In genomic region chr5:118981783-118982182, GRCh38 we compare ENCODE assay signal across 27 cellular contexts. TPM values are rescaled to one million over a fixed set of nuclear protein-coding genes. Genes with fewer than 3 reads are reported as not detected.
DNase-seq lines count a peak whose midpoint lies in the region; ATAC-seq, FAIRE-seq and TF ChIP-seq lines count a peak whose summit lies in the region.
"Had no signal": no experiment of that assay in that cellular context is flagged by ENCODE, and none has a peak within 500 bp of the region (broad histone marks: within the 10 kb centered on the region; RNA-seq: fewer than 3 reads in every experiment).

No MANE protein-coding gene starts in this region.

- no peak overlapping the region for H3K4me3 ChIP-seq in SK-N-MC
- no peak overlapping the region for H3K4me3 ChIP-seq in osteoblast (ENCODE audit: insufficient read depth, low read length)
- H3K4me3 ChIP-seq: A549; BLaER1 treated with 17β-estradiol and CSF1 and Interleukin-3, amounts not matched to agents 10 nM and 100 nM; GM23338; MG63 had no signal

- H3K9me3 ChIP-seq in SK-N-MC (ENCODE audit: low read depth, low read length) (no peaks in the 10 kb centered on the region), osteoblast (ENCODE audit: low read depth, low read length) (no peaks in the 10 kb centered on the region)

- no peak overlapping the region for H3K27ac Mint-ChIP-seq in activated CD4-positive, alpha-beta T cell treated with anti-CD3 and anti-CD28 coated beads, Interleukin-2, amount 10 ng/mL, durations not matched to agents 7 days and 5 days
- H3K27ac Mint-ChIP-seq: CD4-positive, alpha-beta memory T cell; GM23338; H9; HFFc6 had no signal

- H3K9me3 Mint-ChIP-seq in activated CD4-positive, alpha-beta T cell treated with anti-CD3 and anti-CD28 coated beads, Interleukin-2, amount 10 ng/mL, durations not matched to agents 7 days and 5 days = peaks cover 4% of the 10 kb centered on the region

- POLR2A ChIA-PET in activated CD4-positive, alpha-beta T cell treated with anti-CD3 and anti-CD28 coated beads, Interleukin-2, amount 10 ng/mL, durations not matched to agents 7 days and 5 days (lab: Charles Lee) = no interaction called here

- no peak overlapping the region for H3K4me3 Mint-ChIP-seq in activated CD4-positive, alpha-beta T cell treated with anti-CD3 and anti-CD28 coated beads, Interleukin-2, amount 10 ng/mL, durations not matched to agents 7 days and 5 days
- H3K4me3 Mint-ChIP-seq: CD4-positive, alpha-beta memory T cell; GM23338; H9; HFFc6 had no signal

- H3K36me3 ChIP-seq in SK-N-MC (ENCODE audit: insufficient read depth, low read length) (no peaks in the 10 kb centered on the region), osteoblast (ENCODE audit: insufficient read depth, low read length) (no peaks in the 10 kb centered on the region)
- H3K36me3 ChIP-seq: MG63 had no signal

- TF ChIP-seq CTCF in osteoblast (IDR thresholded peaks at IDR 0.05; ENCODE audit: extremely low read depth, low read depth, low read length) = no peak

- no peak overlapping the region for H3K4me2 ChIP-seq in osteoblast (ENCODE audit: insufficient read depth, low read length)
- H3K4me2 ChIP-seq: A549; BLaER1 treated with 17β-estradiol and CSF1 and Interleukin-3, amounts not matched to agents 10 nM and 100 nM; GM23338 had no signal

- peak overlapping the region; percentile 55; the same call in 1 of the 2 replicates for H3K27ac ChIP-seq in SK-N-MC
- H3K27ac ChIP-seq in osteoblast (ENCODE audit: low read depth, low read length) = no peak overlapping the region
- H3K27ac ChIP-seq in substantia nigra (ENCODE audit: low read depth, low read length, poor library complexity, severe bottlenecking) = no peak overlapping the region
- H3K27ac ChIP-seq: A549; BLaER1 treated with 17β-estradiol and CSF1 and Interleukin-3, amounts not matched to agents 10 nM and 100 nM had no signal

- no peak overlapping the region for H3K9ac ChIP-seq in SK-N-MC (ENCODE audit: insufficient read length)
- H3K9ac ChIP-seq: BLaER1 treated with 17β-estradiol and CSF1 and Interleukin-3, amounts not matched to agents 10 nM and 100 nM had no signal

- CTCF ChIA-PET in activated CD4-positive, alpha-beta T cell treated with anti-CD3 and anti-CD28 coated beads, Interleukin-2, amount 10 ng/mL, durations not matched to agents 7 days and 5 days (lab: Charles Lee) = no interaction called here

- ATAC-seq in esophagus mucosa (peak; percentile 43), HG02870 (IDR thresholded peaks at IDR 0.05; ENCODE audit: unreplicated experiment) (no peak)
- ATAC-seq: A549, GM23338 had no signal

- no peaks in the 10 kb centered on the region for H4K20me1 ChIP-seq in osteoblast (ENCODE audit: insufficient read depth, low read length)
- H4K20me1 ChIP-seq: BLaER1 treated with 17β-estradiol and CSF1 and Interleukin-3, amounts not matched to agents 10 nM and 100 nM had no signal

- FAIRE-seq in GM19239 (lab: Jason Lieb, UNC) = peak; percentile 31
- FAIRE-seq: A549, GM18507 had no signal

- DNase-seq in GM19239 (ENCODE audit: insufficient read length, low spot score) (no peak), SK-N-MC (ENCODE audit: low read depth, low spot score) (no peak), osteoblast (ENCODE audit: insufficient read length, low spot score, missing footprints) (peak; percentile 37), substantia nigra (lab: John Stamatoyannopoulos, UW) (no peak)
- no peak for DNase-seq in activated CD4-positive, CD25-positive, alpha-beta regulatory T cell treated with anti-CD3 and anti-CD28 coated beads, Interleukin-2, amount 50 U/mL, for 72 hours
- DNase-seq in activated CD4-positive, alpha-beta T cell treated with anti-CD3 and anti-CD28 coated beads, Interleukin-2, amount 10 ng/mL, durations not matched to agents 7 days and 5 days = no peak
- DNase-seq: AML-193; CD4-positive, alpha-beta memory T cell; COR-L47; DMS79 treated with DMSO at 0.1 percent for 48 hours; H9; HFFc6; IMR-90; KG1; MG63; NCI-H1694; NCI-H2029 treated with DMSO at 0.1 percent for 48 hours; NCI-H2227 treated with DMSO at 0.1 percent for 48 hours; NCI-H526 treated with DMSO at 0.1 percent for 48 hours; RPMI8226; SHP77 treated with DMSO at 0.1 percent for 48 hours had no signal

- peaks cover 7% of the 10 kb centered on the region for H3K4me1 ChIP-seq in osteoblast (ENCODE audit: insufficient read depth, low read length)

- H3K79me2 ChIP-seq in osteoblast (ENCODE audit: insufficient read depth, low read length) = no peaks in the 10 kb centered on the region

- H3K27me3 ChIP-seq in osteoblast (ENCODE audit: insufficient read depth, low read length) = no peaks in the 10 kb centered on the region
- H3K27me3 ChIP-seq: BLaER1 treated with 17β-estradiol and CSF1 and Interleukin-3, amounts not matched to agents 10 nM and 100 nM; MG63 had no signal

- no peaks in the 10 kb centered on the region for H3K36me3 Mint-ChIP-seq in activated CD4-positive, alpha-beta T cell treated with anti-CD3 and anti-CD28 coated beads, Interleukin-2, amount 10 ng/mL, durations not matched to agents 7 days and 5 days (ENCODE audit: low read depth)

- H2AFZ ChIP-seq in osteoblast (ENCODE audit: low read length) = no peak overlapping the region
- H2AFZ ChIP-seq: GM23338 had no signal

- no peaks in the 10 kb centered on the region for H3K4me1 Mint-ChIP-seq in activated CD4-positive, alpha-beta T cell treated with anti-CD3 and anti-CD28 coated beads, Interleukin-2, amount 10 ng/mL, durations not matched to agents 7 days and 5 days
- H3K4me1 Mint-ChIP-seq: GM23338, H9 had no signal

- no peaks in the 10 kb centered on the region for H3K27me3 Mint-ChIP-seq in activated CD4-positive, alpha-beta T cell treated with anti-CD3 and anti-CD28 coated beads, Interleukin-2, amount 10 ng/mL, durations not matched to agents 7 days and 5 days

RNA-seq across cellular contexts. Expression of gene DTWD2, which starts 6.6 kb away (rescaled TPM):
- total RNA-seq in esophagus mucosa (7.9 TPM), osteoblast (8.0 and 11.6 TPM in 2 replicates)
- 1 to 10 TPM; 1.4 to 2.0 TPM for total RNA-seq in activated CD4-positive, alpha-beta T cell treated with anti-CD3 and anti-CD28 coated beads, Interleukin-2, amount 10 ng/mL, durations not matched to agents 7 days and 5 days
